Comparison of ENCODE assay signal across 16 cellular contexts in the genomic region with DNA sequence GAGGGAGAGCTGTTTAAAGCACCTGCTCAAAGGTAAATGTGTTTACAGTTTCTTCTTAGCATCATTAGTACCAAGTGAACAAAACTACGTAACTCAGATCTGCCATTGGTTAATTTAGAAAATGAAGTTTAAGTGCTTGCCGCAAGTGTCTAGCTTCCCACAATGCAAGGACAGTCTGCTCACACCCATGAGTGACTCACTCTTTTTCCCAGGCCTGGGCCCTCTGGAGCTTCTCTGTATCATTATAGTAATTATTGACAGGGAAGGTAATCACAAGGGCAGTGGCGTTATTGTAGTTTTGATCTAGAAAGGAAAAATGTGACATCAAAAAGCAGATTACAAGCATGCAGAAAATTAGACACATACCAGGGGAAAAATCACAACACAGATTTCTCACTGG. TPM values are rescaled to one million over a fixed set of nuclear protein-coding genes. Genes with fewer than 3 reads are reported as not detected.
DNase-seq lines count a peak whose midpoint lies in the region; ATAC-seq, FAIRE-seq and TF ChIP-seq lines count a peak whose summit lies in the region.
"Had no signal": no experiment of that assay in that cellular context is flagged by ENCODE, and none has a peak within 500 bp of the region (broad histone marks: within the 10 kb centered on the region; RNA-seq: fewer than 3 reads in every experiment).

No MANE protein-coding gene starts in this region.

- DNase-seq in EL = peak; percentile 33
- DNase-seq in RCC 7860 (ENCODE audit: low spot score) = peak; percentile 71
- no peak for DNase-seq in mucosa of descending colon
- no peak for DNase-seq in endothelial cell (ENCODE audit: low spot score)
- DNase-seq in activated effector memory CD4-positive, alpha-beta T cell treated with anti-CD3 and anti-CD28 coated beads, Interleukin-2, amount 50 U/mL, for 16 hours = no peak
- DNase-seq in GM12892 (ENCODE audit: insufficient read length) = no peak
- DNase-seq in LoVo (ENCODE audit: low spot score) = no peak
- DNase-seq: activated CD4-positive, alpha-beta memory T cell treated with anti-CD3 and anti-CD28 coated beads, Interleukin-2, amount 10 ng/mL, durations not matched to agents 7 days and 5 days; body of pancreas; NCI-H187 treated with DMSO at 0.1 percent for 48 hours; NCI-H774; Right ventricle myocardium superior had no signal

- H3K36me3 ChIP-seq in esophagus (ENCODE audit: control insufficient read depth in 2 of 2, insufficient read depth in 2 of 2, low read length in 1 of 2) (peaks cover 8 to 23% of the 10 kb centered on the region in 2 donors), mucosa of descending colon (ENCODE audit: low read depth) (peaks cover 12% of the 10 kb centered on the region)

- H3K4me1 Mint-ChIP-seq in endothelial cell (ENCODE audit: unreplicated experiment) = no peaks in the 10 kb centered on the region
- H3K4me1 Mint-ChIP-seq: GM23338 had no signal

- H3K4me3 ChIP-seq in esophagus (ENCODE audit: low read depth in 1 of 2, low read length in 2 of 2) (no peak overlapping the region), mucosa of descending colon (no peak overlapping the region)
- H3K4me3 ChIP-seq: body of pancreas, GM23338 had no signal

- H3K27ac Mint-ChIP-seq in endothelial cell (ENCODE audit: unreplicated experiment) = no peak overlapping the region
- H3K27ac Mint-ChIP-seq: activated CD4-positive, alpha-beta memory T cell treated with anti-CD3 and anti-CD28 coated beads, Interleukin-2, amount 10 ng/mL, durations not matched to agents 7 days and 5 days; GM23338; stimulated activated naive CD8-positive, alpha-beta T cell treated with anti-CD3 and anti-CD28 coated beads, Interleukin-15, Interleukin-2, amounts not matched to agents 100 ng/mL and 50 ng/mL, for 24 hours had no signal

- WGBS in esophagus, 2 donors = 68 to 72% methylated on average over 3 of the region's 3 CpGs

- peaks cover 26% of the 10 kb centered on the region for H3K36me3 Mint-ChIP-seq in endothelial cell (ENCODE audit: low read depth, unreplicated experiment)

- TF ChIP-seq POLR2A in GM12892 (IDR thresholded peaks at IDR 0.05; ENCODE audit: low read depth, low read length) = no peak

- no peak overlapping the region for H3K4me3 Mint-ChIP-seq in endothelial cell (ENCODE audit: unreplicated experiment)
- H3K4me3 Mint-ChIP-seq: activated CD4-positive, alpha-beta memory T cell treated with anti-CD3 and anti-CD28 coated beads, Interleukin-2, amount 10 ng/mL, durations not matched to agents 7 days and 5 days; GM23338; stimulated activated naive CD8-positive, alpha-beta T cell treated with anti-CD3 and anti-CD28 coated beads, Interleukin-15, Interleukin-2, amounts not matched to agents 100 ng/mL and 50 ng/mL, for 24 hours had no signal

- intact Hi-C loops in mucosa of descending colon (cut with DNase I, micrococcal nuclease) = no loop called here

- peaks cover 0 to 3% of the 10 kb centered on the region in 2 donors for H3K4me1 ChIP-seq in esophagus (ENCODE audit: control insufficient read depth in 2 of 2, insufficient read depth in 2 of 2, low read length in 1 of 2)
- peaks cover 4% of the 10 kb centered on the region for H3K4me1 ChIP-seq in mucosa of descending colon (ENCODE audit: low read depth)
- H3K4me1 ChIP-seq: body of pancreas had no signal

- H3K27me3 ChIP-seq in esophagus (ENCODE audit: control insufficient read depth in 1 of 2, insufficient read depth in 2 of 2, low read length in 2 of 2) = no peaks in the 10 kb centered on the region
- H3K27me3 ChIP-seq: body of pancreas had no signal

- H3K27me3 Mint-ChIP-seq in endothelial cell (ENCODE audit: unreplicated experiment) = no peaks in the 10 kb centered on the region
- H3K27me3 Mint-ChIP-seq: activated CD4-positive, alpha-beta memory T cell treated with anti-CD3 and anti-CD28 coated beads, Interleukin-2, amount 10 ng/mL, durations not matched to agents 7 days and 5 days; stimulated activated naive CD8-positive, alpha-beta T cell treated with anti-CD3 and anti-CD28 coated beads, Interleukin-15, Interleukin-2, amounts not matched to agents 100 ng/mL and 50 ng/mL, for 24 hours had no signal

- H3K27ac ChIP-seq in esophagus (ENCODE audit: low read depth in 2 of 2, low read length in 1 of 2) = peak overlapping the region; percentile 62 to 80
- H3K27ac ChIP-seq: body of pancreas, KMS-11 had no signal

- no peaks in the 10 kb centered on the region for H3K9me3 Mint-ChIP-seq in endothelial cell (ENCODE audit: unreplicated experiment)
- H3K9me3 Mint-ChIP-seq: activated CD4-positive, alpha-beta memory T cell treated with anti-CD3 and anti-CD28 coated beads, Interleukin-2, amount 10 ng/mL, durations not matched to agents 7 days and 5 days; GM23338; stimulated activated naive CD8-positive, alpha-beta T cell treated with anti-CD3 and anti-CD28 coated beads, Interleukin-15, Interleukin-2, amounts not matched to agents 100 ng/mL and 50 ng/mL, for 24 hours had no signal

- FAIRE-seq in RCC 7860 (lab: Jason Lieb, UNC) (peak; percentile 90), GM12892 (lab: Jason Lieb, UNC) (no peak)

- ATAC-seq in mucosa of descending colon = peak; percentile 89
- ATAC-seq: body of pancreas, GM23338 had no signal

- TF ChIP-seq CTCF in mucosa of descending colon (IDR thresholded peaks at IDR 0.05) (no peak), endothelial cell (IDR thresholded peaks at IDR 0.05; ENCODE audit: unreplicated experiment) (no peak)

- H3K9me3 ChIP-seq in esophagus (ENCODE audit: control insufficient read depth in 2 of 2, insufficient read depth in 1 of 2, low read depth in 1 of 2, low read length in 1 of 2) (no peaks in the 10 kb centered on the region), mucosa of descending colon (no peaks in the 10 kb centered on the region)
- H3K9me3 ChIP-seq: body of pancreas had no signal

RNA-seq across cellular contexts. Expression of gene NPC1, which starts 38.5 kb away (rescaled TPM):
- polyA plus RNA-seq in esophagus = 10 to 100 TPM; 19.9 to 27.3 TPM
- total RNA-seq in mucosa of descending colon = 10 to 100 TPM; 35.5 to 51.0 (median 41.2) TPM
- total RNA-seq in endothelial cell (ENCODE audit: unreplicated experiment) = 24.1 TPM
- polyA plus RNA-seq in GM12892 (2012; ENCODE audit: missing spikeins) = 11.4 TPM

RNA-seq across cellular contexts. Expression of gene RMC1, which starts 44.5 kb away (rescaled TPM):
- 10 to 100 TPM; 19.4 to 27.4 TPM for polyA plus RNA-seq in esophagus
- total RNA-seq in mucosa of descending colon = 10 to 100 TPM; 30.4 to 33.5 (median 30.5) TPM
- total RNA-seq in endothelial cell (ENCODE audit: unreplicated experiment) = 11.7 TPM
- 22.8 TPM for polyA plus RNA-seq in GM12892 (2012; ENCODE audit: missing spikeins)

Comparison
In these comparisons a context has a peak if more than half of its experiments do, and no peak if none do; other contexts are left out.
1. DNase-seq: peak in EL (single experiment) and RCC 7860 (single experiment); none in mucosa of descending colon (0 of 3), endothelial cell (single experiment), activated effector memory CD4-positive, alpha-beta T cell treated with anti-CD3 and anti-CD28 coated beads, Interleukin-2, amount 50 U/mL, for 16 hours (single experiment), GM12892 (single experiment) and LoVo (single experiment).